ENCODE assay signal across 1 cellular context in the genomic region with DNA sequence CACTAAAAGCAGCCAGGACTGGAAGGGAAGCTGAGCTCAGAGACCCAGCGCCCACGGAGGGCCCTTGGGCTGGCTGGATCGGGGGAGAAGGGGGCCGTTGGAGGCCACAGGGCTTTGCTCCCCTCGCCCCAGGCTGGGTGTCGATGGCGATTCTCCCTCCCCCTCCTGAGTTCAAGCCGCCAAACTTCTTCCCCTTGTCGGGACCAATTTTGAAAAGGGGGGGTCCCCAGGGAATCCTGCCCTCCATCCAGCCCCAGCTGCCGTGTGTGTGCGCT.
TF ChIP-seq lines count a peak whose summit lies in the region.

No MANE protein-coding gene starts in this region.

TF ChIP-seq in K562, 482 proteins besides CTCF, POLR2A, EP300 and RAD21 (continued from another document):
- TF ChIP-seq, protein P1, sequence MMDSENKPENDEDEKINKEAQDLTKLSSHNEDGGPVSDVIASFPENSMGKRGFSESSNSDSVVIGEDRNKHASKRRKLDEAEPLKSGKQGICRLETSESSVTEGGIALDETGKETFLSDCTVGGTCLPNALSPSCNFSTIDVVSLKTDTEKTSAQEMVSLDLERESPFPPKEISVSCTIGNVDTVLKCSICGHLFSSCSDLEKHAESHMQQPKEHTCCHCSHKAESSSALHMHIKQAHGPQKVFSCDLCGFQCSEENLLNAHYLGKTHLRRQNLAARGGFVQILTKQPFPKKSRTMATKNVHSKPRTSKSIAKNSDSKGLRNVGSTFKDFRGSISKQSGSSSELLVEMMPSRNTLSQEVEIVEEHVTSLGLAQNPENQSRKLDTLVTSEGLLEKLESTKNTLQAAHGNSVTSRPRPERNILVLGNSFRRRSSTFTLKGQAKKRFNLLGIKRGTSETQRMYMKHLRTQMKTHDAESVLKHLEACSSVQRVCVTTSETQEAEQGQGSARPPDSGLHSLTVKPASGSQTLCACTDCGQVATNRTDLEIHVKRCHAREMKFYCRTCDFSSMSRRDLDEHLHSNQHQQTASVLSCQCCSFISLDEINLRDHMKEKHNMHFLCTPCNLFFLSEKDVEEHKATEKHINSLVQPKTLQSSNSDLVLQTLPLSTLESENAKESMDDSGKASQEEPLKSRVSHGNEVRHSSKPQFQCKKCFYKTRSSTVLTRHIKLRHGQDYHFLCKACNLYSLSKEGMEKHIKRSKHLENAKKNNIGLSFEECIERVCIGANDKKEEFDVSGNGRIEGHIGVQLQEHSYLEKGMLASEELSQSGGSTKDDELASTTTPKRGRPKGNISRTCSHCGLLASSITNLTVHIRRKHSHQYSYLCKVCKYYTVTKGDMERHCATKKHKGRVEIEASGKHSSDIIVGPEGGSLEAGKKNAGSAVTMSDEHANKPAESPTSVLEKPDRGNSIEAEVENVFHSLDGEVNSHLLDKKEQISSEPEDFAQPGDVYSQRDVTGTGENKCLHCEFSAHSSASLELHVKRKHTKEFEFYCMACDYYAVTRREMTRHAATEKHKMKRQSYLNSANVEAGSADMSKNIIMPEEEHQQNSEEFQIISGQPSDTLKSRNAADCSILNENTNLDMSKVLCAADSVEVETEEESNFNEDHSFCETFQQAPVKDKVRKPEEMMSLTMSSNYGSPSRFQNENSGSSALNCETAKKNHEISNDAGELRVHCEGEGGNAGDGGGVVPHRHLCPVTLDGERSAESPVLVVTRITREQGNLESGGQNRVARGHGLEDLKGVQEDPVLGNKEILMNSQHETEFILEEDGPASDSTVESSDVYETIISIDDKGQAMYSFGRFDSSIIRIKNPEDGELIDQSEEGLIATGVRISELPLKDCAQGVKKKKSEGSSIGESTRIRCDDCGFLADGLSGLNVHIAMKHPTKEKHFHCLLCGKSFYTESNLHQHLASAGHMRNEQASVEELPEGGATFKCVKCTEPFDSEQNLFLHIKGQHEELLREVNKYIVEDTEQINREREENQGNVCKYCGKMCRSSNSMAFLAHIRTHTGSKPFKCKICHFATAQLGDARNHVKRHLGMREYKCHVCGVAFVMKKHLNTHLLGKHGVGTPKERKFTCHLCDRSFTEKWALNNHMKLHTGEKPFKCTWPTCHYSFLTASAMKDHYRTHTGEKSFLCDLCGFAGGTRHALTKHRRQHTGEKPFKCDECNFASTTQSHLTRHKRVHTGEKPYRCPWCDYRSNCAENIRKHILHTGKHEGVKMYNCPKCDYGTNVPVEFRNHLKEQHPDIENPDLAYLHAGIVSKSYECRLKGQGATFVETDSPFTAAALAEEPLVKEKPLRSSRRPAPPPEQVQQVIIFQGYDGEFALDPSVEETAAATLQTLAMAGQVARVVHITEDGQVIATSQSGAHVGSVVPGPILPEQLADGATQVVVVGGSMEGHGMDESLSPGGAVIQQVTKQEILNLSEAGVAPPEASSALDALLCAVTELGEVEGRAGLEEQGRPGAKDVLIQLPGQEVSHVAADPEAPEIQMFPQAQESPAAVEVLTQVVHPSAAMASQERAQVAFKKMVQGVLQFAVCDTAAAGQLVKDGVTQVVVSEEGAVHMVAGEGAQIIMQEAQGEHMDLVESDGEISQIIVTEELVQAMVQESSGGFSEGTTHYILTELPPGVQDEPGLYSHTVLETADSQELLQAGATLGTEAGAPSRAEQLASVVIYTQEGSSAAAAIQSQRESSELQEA (IDR thresholded peaks at IDR 0.05; ENCODE audit: low read depth), result peak; percentile 29; the same call in 1 of the 2 replicates
- TF ChIP-seq, protein P2, sequence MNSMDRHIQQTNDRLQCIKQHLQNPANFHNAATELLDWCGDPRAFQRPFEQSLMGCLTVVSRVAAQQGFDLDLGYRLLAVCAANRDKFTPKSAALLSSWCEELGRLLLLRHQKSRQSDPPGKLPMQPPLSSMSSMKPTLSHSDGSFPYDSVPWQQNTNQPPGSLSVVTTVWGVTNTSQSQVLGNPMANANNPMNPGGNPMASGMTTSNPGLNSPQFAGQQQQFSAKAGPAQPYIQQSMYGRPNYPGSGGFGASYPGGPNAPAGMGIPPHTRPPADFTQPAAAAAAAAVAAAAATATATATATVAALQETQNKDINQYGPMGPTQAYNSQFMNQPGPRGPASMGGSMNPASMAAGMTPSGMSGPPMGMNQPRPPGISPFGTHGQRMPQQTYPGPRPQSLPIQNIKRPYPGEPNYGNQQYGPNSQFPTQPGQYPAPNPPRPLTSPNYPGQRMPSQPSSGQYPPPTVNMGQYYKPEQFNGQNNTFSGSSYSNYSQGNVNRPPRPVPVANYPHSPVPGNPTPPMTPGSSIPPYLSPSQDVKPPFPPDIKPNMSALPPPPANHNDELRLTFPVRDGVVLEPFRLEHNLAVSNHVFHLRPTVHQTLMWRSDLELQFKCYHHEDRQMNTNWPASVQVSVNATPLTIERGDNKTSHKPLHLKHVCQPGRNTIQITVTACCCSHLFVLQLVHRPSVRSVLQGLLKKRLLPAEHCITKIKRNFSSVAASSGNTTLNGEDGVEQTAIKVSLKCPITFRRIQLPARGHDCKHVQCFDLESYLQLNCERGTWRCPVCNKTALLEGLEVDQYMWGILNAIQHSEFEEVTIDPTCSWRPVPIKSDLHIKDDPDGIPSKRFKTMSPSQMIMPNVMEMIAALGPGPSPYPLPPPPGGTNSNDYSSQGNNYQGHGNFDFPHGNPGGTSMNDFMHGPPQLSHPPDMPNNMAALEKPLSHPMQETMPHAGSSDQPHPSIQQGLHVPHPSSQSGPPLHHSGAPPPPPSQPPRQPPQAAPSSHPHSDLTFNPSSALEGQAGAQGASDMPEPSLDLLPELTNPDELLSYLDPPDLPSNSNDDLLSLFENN (IDR thresholded peaks at IDR 0.05; ENCODE audit: low read depth in 2 of 2, low read length in 2 of 2), result 0 out of 4 replicates have a peak, but pooled peaks of 1 of the 2 experiments have one; percentile 27
- TF ChIP-seq POLR2B (IDR thresholded peaks at IDR 0.05; ENCODE audit: low read depth, partially characterized antibody) (peak; percentile 43), NFRKB (IDR thresholded peaks at IDR 0.05; ENCODE audit: low read depth) (0 out of 2 replicates have a peak, but pooled peaks have one; percentile 50), GATA2 (CRISPR knock-in tag; IDR thresholded peaks at IDR 0.05) (no peak)
